Comparison of ENCODE assay signal across 1 cellular context in the genomic region with DNA sequence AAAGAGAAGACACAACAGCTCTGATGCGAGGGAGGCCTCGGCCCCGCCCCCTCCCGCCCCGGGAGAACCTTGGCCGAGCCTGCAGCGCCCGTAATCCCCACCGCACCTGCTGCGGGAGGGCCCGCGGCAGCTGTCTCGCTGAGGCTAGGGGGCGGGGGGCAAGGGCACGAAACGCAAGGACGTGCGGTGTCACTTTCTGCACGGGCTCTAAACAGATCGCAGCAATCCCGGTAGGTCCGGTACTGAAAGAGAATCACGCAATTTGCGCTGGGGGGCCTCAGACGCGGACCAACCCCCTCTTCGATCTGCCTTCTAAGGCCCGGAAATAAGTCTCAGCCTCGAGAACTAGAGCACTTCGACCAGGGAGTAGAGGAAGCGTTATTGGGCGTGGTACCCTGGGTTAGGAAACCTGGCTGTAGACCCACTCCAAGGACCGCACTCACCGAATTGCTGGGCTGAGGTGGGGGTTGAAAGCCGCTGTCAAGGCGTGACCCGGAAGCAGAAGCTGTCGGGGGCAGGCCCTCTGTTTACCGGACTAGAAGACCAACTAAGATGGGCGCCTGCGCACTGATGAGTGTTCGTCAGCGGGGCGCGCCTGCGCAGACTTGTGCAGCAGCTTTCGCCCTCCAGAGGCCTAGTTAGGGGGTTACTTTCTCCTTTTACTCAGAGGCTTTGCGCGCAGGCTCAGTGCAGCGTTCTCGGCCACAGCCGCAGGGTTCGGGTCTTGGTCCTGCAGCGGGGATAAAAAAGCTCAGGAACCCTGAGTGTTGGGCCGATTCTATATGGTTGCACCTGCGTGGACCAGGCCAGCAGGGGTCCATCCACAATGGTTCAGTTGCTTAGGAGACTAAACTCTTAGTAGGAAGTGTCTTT.
TF ChIP-seq lines count a peak whose summit lies in the region.

TSS of gene ASB8 (minus strand) at position 500 of the 873 bp plus-strand sequence. CDS start 4,019 bp downstream, outside the sequence.

TF ChIP-seq in HepG2, 621 proteins besides CTCF, POLR2A, EP300 and RAD21 (continued from another document and continues in another):
- TF ChIP-seq KDM3A (CRISPR knock-in tag; IDR thresholded peaks at IDR 0.05; ENCODE audit: low read depth) (0 out of 2 replicates have a peak, but pooled peaks have one; percentile 46), MAFK (conservative IDR thresholded peaks at IDR 0.05 in 1 of 2, IDR thresholded peaks at IDR 0.05 in 1 of 2; ENCODE audit: low read length in 2 of 2) (no peak), ZNF10 (CRISPR knock-in tag; IDR thresholded peaks at IDR 0.05; ENCODE audit: borderline replicate concordance, low read depth) (no peak), PHF21A (CRISPR knock-in tag; IDR thresholded peaks at IDR 0.05) (peak; percentile 59; the same call in 1 of the 2 replicates), HNF1B (CRISPR knock-in tag; IDR thresholded peaks at IDR 0.05) (peak; percentile 81), EHMT2 (IDR thresholded peaks at IDR 0.05; ENCODE audit: borderline replicate concordance, low read depth, low read length) (0 out of 2 replicates have a peak, but pooled peaks have one; percentile 14), NFE2 (CRISPR knock-in tag; IDR thresholded peaks at IDR 0.05) (no peak), RNF2 (conservative IDR thresholded peaks at IDR 0.05; ENCODE audit: low read depth) (peak; percentile 41; the same call in 1 of the 2 replicates), ZNF224 (CRISPR knock-in tag; IDR thresholded peaks at IDR 0.05) (peak; percentile 76; the same call in 1 of the 2 replicates), ZBTB42 (CRISPR knock-in tag; IDR thresholded peaks at IDR 0.05) (peak; percentile 18; the same call in 1 of the 2 replicates), KDM4B (CRISPR knock-in tag; IDR thresholded peaks at IDR 0.05) (0 out of 2 replicates have a peak, but pooled peaks have one; percentile 21), TCF12 (IDR thresholded peaks at IDR 0.05) (no peak), TCF12 (CRISPR knock-in tag; IDR thresholded peaks at IDR 0.05) (no peak), ZNF552 (CRISPR knock-in tag; IDR thresholded peaks at IDR 0.05; ENCODE audit: borderline replicate concordance) (no peak), TAF15 (IDR thresholded peaks at IDR 0.05; ENCODE audit: low read depth, low read length, poor library complexity, severe bottlenecking) (peak; percentile 59), HMG20A (CRISPR knock-in tag; IDR thresholded peaks at IDR 0.05; ENCODE audit: borderline replicate concordance) (0 out of 2 replicates have a peak, but pooled peaks have one; percentile 21), ZNF550 (CRISPR knock-in tag; IDR thresholded peaks at IDR 0.05; ENCODE audit: borderline replicate concordance) (no peak), SNAI1 (CRISPR knock-in tag; IDR thresholded peaks at IDR 0.05; ENCODE audit: borderline replicate concordance) (0 out of 2 replicates have a peak, but pooled peaks have one; percentile 74), ZMAT3 (CRISPR knock-in tag; conservative IDR thresholded peaks at IDR 0.05) (no peak), MXD3 (CRISPR knock-in tag; IDR thresholded peaks at IDR 0.05) (0 out of 2 replicates have a peak, but pooled peaks have one; percentile 27), ZNF12 (CRISPR knock-in tag; IDR thresholded peaks at IDR 0.05) (no peak), TARDBP (CRISPR knock-in tag; IDR thresholded peaks at IDR 0.05) (peak; percentile 47; the same call in 1 of the 2 replicates), ZNF615 (CRISPR knock-in tag; IDR thresholded peaks at IDR 0.05; ENCODE audit: borderline replicate concordance) (no peak), NR2F6 (IDR thresholded peaks at IDR 0.05) (0 out of 2 replicates have a peak, but pooled peaks have one; percentile 9), NR2F6 (CRISPR knock-in tag; IDR thresholded peaks at IDR 0.05) (no peak; the same call in 1 of the 2 replicates), KDM5B (CRISPR knock-in tag; IDR thresholded peaks at IDR 0.05; ENCODE audit: borderline replicate concordance) (peak; percentile 70; the same call in 1 of the 2 replicates), SRSF1 (optimal IDR thresholded peaks at IDR 0.05; ENCODE audit: low read depth, low read length) (peak; percentile 87), ELF3 (CRISPR knock-in tag; IDR thresholded peaks at IDR 0.05) (peak; percentile 58; the same call in 1 of the 2 replicates), SOX6 (IDR thresholded peaks at IDR 0.05) (no peak), SOX6 (CRISPR knock-in tag; IDR thresholded peaks at IDR 0.05) (peak; percentile 44), ZBTB7B (CRISPR knock-in tag; IDR thresholded peaks at IDR 0.05) (peak; percentile 68), MXI1 (IDR thresholded peaks at IDR 0.05; ENCODE audit: borderline replicate concordance, low read depth, low read length) (peak; percentile 54; the same call in 1 of the 3 replicates), THRA (CRISPR knock-in tag; IDR thresholded peaks at IDR 0.05; ENCODE audit: borderline replicate concordance) (0 out of 2 replicates have a peak, but pooled peaks have one; percentile 9), MXD4 (CRISPR knock-in tag; IDR thresholded peaks at IDR 0.05) (peak; percentile 86; the same call in 1 of the 2 replicates)
- TF ChIP-seq, protein P1, sequence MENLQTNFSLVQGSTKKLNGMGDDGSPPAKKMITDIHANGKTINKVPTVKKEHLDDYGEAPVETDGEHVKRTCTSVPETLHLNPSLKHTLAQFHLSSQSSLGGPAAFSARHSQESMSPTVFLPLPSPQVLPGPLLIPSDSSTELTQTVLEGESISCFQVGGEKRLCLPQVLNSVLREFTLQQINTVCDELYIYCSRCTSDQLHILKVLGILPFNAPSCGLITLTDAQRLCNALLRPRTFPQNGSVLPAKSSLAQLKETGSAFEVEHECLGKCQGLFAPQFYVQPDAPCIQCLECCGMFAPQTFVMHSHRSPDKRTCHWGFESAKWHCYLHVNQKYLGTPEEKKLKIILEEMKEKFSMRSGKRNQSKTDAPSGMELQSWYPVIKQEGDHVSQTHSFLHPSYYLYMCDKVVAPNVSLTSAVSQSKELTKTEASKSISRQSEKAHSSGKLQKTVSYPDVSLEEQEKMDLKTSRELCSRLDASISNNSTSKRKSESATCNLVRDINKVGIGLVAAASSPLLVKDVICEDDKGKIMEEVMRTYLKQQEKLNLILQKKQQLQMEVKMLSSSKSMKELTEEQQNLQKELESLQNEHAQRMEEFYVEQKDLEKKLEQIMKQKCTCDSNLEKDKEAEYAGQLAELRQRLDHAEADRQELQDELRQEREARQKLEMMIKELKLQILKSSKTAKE (CRISPR knock-in tag; IDR thresholded peaks at IDR 0.05; ENCODE audit: borderline replicate concordance) = no peak
- TF ChIP-seq, protein P2, sequence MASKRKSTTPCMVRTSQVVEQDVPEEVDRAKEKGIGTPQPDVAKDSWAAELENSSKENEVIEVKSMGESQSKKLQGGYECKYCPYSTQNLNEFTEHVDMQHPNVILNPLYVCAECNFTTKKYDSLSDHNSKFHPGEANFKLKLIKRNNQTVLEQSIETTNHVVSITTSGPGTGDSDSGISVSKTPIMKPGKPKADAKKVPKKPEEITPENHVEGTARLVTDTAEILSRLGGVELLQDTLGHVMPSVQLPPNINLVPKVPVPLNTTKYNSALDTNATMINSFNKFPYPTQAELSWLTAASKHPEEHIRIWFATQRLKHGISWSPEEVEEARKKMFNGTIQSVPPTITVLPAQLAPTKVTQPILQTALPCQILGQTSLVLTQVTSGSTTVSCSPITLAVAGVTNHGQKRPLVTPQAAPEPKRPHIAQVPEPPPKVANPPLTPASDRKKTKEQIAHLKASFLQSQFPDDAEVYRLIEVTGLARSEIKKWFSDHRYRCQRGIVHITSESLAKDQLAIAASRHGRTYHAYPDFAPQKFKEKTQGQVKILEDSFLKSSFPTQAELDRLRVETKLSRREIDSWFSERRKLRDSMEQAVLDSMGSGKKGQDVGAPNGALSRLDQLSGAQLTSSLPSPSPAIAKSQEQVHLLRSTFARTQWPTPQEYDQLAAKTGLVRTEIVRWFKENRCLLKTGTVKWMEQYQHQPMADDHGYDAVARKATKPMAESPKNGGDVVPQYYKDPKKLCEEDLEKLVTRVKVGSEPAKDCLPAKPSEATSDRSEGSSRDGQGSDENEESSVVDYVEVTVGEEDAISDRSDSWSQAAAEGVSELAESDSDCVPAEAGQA (IDR thresholded peaks at IDR 0.05; ENCODE audit: low read depth) = no peak
- TF ChIP-seq, protein P2 (CRISPR knock-in tag; IDR thresholded peaks at IDR 0.05; ENCODE audit: borderline replicate concordance) = no peak
- TF ChIP-seq, protein P3, sequence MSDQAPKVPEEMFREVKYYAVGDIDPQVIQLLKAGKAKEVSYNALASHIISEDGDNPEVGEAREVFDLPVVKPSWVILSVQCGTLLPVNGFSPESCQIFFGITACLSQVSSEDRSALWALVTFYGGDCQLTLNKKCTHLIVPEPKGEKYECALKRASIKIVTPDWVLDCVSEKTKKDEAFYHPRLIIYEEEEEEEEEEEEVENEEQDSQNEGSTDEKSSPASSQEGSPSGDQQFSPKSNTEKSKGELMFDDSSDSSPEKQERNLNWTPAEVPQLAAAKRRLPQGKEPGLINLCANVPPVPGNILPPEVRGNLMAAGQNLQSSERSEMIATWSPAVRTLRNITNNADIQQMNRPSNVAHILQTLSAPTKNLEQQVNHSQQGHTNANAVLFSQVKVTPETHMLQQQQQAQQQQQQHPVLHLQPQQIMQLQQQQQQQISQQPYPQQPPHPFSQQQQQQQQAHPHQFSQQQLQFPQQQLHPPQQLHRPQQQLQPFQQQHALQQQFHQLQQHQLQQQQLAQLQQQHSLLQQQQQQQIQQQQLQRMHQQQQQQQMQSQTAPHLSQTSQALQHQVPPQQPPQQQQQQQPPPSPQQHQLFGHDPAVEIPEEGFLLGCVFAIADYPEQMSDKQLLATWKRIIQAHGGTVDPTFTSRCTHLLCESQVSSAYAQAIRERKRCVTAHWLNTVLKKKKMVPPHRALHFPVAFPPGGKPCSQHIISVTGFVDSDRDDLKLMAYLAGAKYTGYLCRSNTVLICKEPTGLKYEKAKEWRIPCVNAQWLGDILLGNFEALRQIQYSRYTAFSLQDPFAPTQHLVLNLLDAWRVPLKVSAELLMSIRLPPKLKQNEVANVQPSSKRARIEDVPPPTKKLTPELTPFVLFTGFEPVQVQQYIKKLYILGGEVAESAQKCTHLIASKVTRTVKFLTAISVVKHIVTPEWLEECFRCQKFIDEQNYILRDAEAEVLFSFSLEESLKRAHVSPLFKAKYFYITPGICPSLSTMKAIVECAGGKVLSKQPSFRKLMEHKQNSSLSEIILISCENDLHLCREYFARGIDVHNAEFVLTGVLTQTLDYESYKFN (CRISPR knock-in tag; conservative IDR thresholded peaks at IDR 0.05) = peak; percentile 76
- TF ChIP-seq, protein P4, sequence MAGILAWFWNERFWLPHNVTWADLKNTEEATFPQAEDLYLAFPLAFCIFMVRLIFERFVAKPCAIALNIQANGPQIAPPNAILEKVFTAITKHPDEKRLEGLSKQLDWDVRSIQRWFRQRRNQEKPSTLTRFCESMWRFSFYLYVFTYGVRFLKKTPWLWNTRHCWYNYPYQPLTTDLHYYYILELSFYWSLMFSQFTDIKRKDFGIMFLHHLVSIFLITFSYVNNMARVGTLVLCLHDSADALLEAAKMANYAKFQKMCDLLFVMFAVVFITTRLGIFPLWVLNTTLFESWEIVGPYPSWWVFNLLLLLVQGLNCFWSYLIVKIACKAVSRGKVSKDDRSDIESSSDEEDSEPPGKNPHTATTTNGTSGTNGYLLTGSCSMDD (CRISPR knock-in tag; IDR thresholded peaks at IDR 0.05) = no peak
- TF ChIP-seq, protein P5, sequence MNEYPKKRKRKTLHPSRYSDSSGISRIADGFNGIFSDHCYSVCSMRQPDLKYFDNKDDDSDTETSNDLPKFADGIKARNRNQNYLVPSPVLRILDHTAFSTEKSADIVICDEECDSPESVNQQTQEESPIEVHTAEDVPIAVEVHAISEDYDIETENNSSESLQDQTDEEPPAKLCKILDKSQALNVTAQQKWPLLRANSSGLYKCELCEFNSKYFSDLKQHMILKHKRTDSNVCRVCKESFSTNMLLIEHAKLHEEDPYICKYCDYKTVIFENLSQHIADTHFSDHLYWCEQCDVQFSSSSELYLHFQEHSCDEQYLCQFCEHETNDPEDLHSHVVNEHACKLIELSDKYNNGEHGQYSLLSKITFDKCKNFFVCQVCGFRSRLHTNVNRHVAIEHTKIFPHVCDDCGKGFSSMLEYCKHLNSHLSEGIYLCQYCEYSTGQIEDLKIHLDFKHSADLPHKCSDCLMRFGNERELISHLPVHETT (CRISPR knock-in tag; conservative IDR thresholded peaks at IDR 0.05) = peak; percentile 55; the same call in 1 of the 2 replicates
